In the genomic region with DNA sequence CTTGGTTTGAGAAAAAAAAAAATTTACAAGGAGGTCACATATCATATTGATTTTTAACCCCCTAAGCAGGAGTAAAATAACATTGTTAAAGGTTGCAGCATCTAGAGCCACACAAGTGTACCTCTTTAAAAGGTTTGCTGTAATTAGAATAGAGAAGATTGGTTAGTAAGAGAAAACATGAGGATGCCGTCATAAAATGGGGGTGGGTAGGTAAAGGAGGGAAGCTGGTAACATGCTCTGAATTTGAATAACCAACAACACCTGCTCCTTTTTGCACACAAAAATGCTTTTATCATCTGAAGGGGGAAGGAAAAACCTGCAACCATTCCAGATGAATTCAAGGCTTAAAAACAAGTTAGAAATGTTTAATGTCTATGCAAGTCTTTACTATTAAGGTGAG, we compare ENCODE assay signal across 20 cellular contexts.
"Had no signal": no experiment of that assay in that cellular context is flagged by ENCODE, and none has a peak within 500 bp of the region (broad histone marks: within the 10 kb centered on the region; RNA-seq: fewer than 3 reads in every experiment).

No MANE protein-coding gene starts in this region.

- H3K4me1 Mint-ChIP-seq: activated naive CD8-positive, alpha-beta T cell treated with anti-CD3 and anti-CD28 coated beads for 36 hours; activated T-helper 17 cell treated with anti-CD3 and anti-CD28 coated beads, Interleukin-2, amount 50 U/mL, for 72 hours; stimulated activated effector memory CD8-positive, alpha-beta T cell treated with anti-CD3 and anti-CD28 coated beads, Interleukin-12 subunit alpha, Interleukin-12 subunit beta, amount 100 ng/mL, for 72 hours had no signal

- H2AFZ ChIP-seq: hepatocyte, parathyroid adenoma had no signal

- H3K9ac ChIP-seq: parathyroid adenoma had no signal

- H3K27ac Mint-ChIP-seq: activated CD8-positive, alpha-beta T cell treated with anti-CD3 and anti-CD28 coated beads for 36 hours; activated naive CD8-positive, alpha-beta T cell treated with anti-CD3 and anti-CD28 coated beads for 36 hours; activated T-helper 17 cell treated with anti-CD3 and anti-CD28 coated beads, Interleukin-2, amount 50 U/mL, for 72 hours; natural killer cell treated with Interleukin-12 subunit alpha and Interleukin-12 subunit beta and Interleukin-15 and Interleukin-18, amount 100 ng/mL, for 72 hours; stimulated activated effector memory CD8-positive, alpha-beta T cell treated with anti-CD3 and anti-CD28 coated beads, Interleukin-12 subunit alpha, Interleukin-12 subunit beta, amount 100 ng/mL, for 72 hours had no signal

- H3K27ac ChIP-seq: hepatocyte, parathyroid adenoma, thoracic aorta, upper lobe of left lung had no signal

- H3K4me2 ChIP-seq: hepatocyte, smooth muscle cell had no signal

- ATAC-seq: activated CD8-positive, alpha-beta T cell treated with anti-CD3 and anti-CD28 coated beads for 36 hours; activated T-helper 17 cell treated with anti-CD3 and anti-CD28 coated beads, Interleukin-2, amount 50 U/mL, for 72 hours; left cardiac atrium; natural killer cell treated with Interleukin-12 subunit alpha and Interleukin-12 subunit beta and Interleukin-15 and Interleukin-18, amount 100 ng/mL, for 72 hours; sciatic nerve; stimulated activated effector memory CD8-positive, alpha-beta T cell treated with anti-CD3 and anti-CD28 coated beads, Interleukin-12 subunit alpha, Interleukin-12 subunit beta, amount 100 ng/mL, for 72 hours had no signal

- H3K79me2 ChIP-seq: hepatocyte, parathyroid adenoma had no signal

- H3K9me3 Mint-ChIP-seq: activated T-helper 17 cell treated with anti-CD3 and anti-CD28 coated beads, Interleukin-2, amount 50 U/mL, for 72 hours; natural killer cell treated with Interleukin-12 subunit alpha and Interleukin-12 subunit beta and Interleukin-15 and Interleukin-18, amount 100 ng/mL, for 72 hours; stimulated activated effector memory CD8-positive, alpha-beta T cell treated with anti-CD3 and anti-CD28 coated beads, Interleukin-12 subunit alpha, Interleukin-12 subunit beta, amount 100 ng/mL, for 72 hours had no signal

- H3K27me3 ChIP-seq: hepatocyte, upper lobe of left lung had no signal

- H3K27me3 Mint-ChIP-seq: activated CD8-positive, alpha-beta T cell treated with anti-CD3 and anti-CD28 coated beads for 36 hours; activated naive CD8-positive, alpha-beta T cell treated with anti-CD3 and anti-CD28 coated beads for 36 hours; activated T-helper 17 cell treated with anti-CD3 and anti-CD28 coated beads, Interleukin-2, amount 50 U/mL, for 72 hours; natural killer cell treated with Interleukin-12 subunit alpha and Interleukin-12 subunit beta and Interleukin-15 and Interleukin-18, amount 100 ng/mL, for 72 hours had no signal

- H3K4me1 ChIP-seq: parathyroid adenoma, upper lobe of left lung had no signal

- H3K36me3 Mint-ChIP-seq: activated naive CD8-positive, alpha-beta T cell treated with anti-CD3 and anti-CD28 coated beads for 36 hours; natural killer cell treated with Interleukin-12 subunit alpha and Interleukin-12 subunit beta and Interleukin-15 and Interleukin-18, amount 100 ng/mL, for 72 hours; stimulated activated effector memory CD8-positive, alpha-beta T cell treated with anti-CD3 and anti-CD28 coated beads, Interleukin-12 subunit alpha, Interleukin-12 subunit beta, amount 100 ng/mL, for 72 hours had no signal

- DNase-seq: activated CD4-positive, alpha-beta T cell treated with anti-CD3 and anti-CD28 coated beads for 48 hours; activated CD4-positive, CD25-positive, alpha-beta regulatory T cell; activated CD8-positive, alpha-beta T cell treated with anti-CD3 and anti-CD28 coated beads for 36 hours; activated naive CD4-positive, alpha-beta T cell; activated naive CD8-positive, alpha-beta T cell treated with anti-CD3 and anti-CD28 coated beads for 36 hours; activated T-cell treated with anti-CD3 and anti-CD28 coated beads, Interleukin-2, amount 50 U/mL, for 1 hour; amniotic stem cell; left cardiac atrium; mesendoderm; stimulated activated CD4-positive, alpha-beta T cell treated with anti-CD3 and anti-CD28 coated beads, Interleukin-4, amount 100 ng/mL, for 1 hour; T-helper 9 cell; upper lobe of left lung had no signal

- H3K4me3 Mint-ChIP-seq: activated CD8-positive, alpha-beta T cell treated with anti-CD3 and anti-CD28 coated beads for 36 hours; activated naive CD8-positive, alpha-beta T cell treated with anti-CD3 and anti-CD28 coated beads for 36 hours; activated T-helper 17 cell treated with anti-CD3 and anti-CD28 coated beads, Interleukin-2, amount 50 U/mL, for 72 hours; natural killer cell treated with Interleukin-12 subunit alpha and Interleukin-12 subunit beta and Interleukin-15 and Interleukin-18, amount 100 ng/mL, for 72 hours; stimulated activated effector memory CD8-positive, alpha-beta T cell treated with anti-CD3 and anti-CD28 coated beads, Interleukin-12 subunit alpha, Interleukin-12 subunit beta, amount 100 ng/mL, for 72 hours had no signal

- H3K4me3 ChIP-seq: hepatocyte, smooth muscle cell, thoracic aorta, upper lobe of left lung had no signal
